Comparison of ENCODE assay signal across 8 cellular contexts in the genomic region with DNA sequence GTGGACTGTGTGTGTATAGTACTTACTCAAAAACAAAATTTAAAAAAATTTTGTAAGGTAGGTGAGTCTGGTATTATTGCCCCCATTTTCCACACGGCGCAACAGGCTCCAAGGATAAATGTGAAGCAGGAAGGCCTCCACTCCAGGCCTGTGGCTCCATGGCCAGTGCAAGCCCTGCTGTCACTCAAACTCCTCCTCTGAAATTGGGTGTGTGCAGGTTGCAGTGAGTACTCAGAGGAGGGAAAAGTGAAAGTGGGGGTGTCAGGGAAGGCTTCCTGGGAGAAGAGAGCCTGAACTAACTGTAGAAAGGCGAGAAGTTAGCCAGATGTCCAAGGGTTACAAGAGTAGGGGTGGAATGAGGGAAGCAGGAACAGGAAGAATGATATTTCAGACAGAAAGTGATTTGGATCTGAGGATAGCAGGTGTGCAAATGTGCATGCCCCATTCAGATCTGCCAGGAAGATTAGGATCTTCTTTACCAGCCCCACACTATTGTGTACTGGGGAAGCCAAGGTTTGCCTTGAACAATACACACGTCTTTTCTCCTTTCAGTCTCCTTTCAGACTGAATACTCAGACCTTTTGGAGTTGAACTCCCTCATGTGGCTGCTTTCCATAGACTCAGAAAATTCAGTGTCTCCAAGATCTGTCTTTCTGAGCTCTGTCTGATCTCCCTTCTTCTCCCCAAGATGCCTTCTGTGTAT. TPM values are rescaled to one million over a fixed set of nuclear protein-coding genes. Genes with fewer than 3 reads are reported as not detected.
DNase-seq lines count a peak whose midpoint lies in the region; ATAC-seq and TF ChIP-seq lines count a peak whose summit lies in the region.

No MANE protein-coding gene starts in this region.

- H3K27me3 Mint-ChIP-seq in progenitor cell of endocrine pancreas, result no peaks in the 10 kb centered on the region

- no peak overlapping the region for H3K4me3 Mint-ChIP-seq in progenitor cell of endocrine pancreas (ENCODE audit: low read depth)

- peak; percentile 45 for ATAC-seq in esophagus mucosa
- no peak for ATAC-seq in HG02588 (IDR thresholded peaks at IDR 0.05; ENCODE audit: unreplicated experiment)
- ATAC-seq in GM18907 (IDR thresholded peaks at IDR 0.05; ENCODE audit: unreplicated experiment), result no peak
- no peak for ATAC-seq in HG03280 (IDR thresholded peaks at IDR 0.05; ENCODE audit: unreplicated experiment)

- H3K27ac Mint-ChIP-seq in progenitor cell of endocrine pancreas, result peak overlapping the region; percentile 36

- no peaks in the 10 kb centered on the region for H3K4me1 Mint-ChIP-seq in progenitor cell of endocrine pancreas (ENCODE audit: low read depth)

- peak; percentile 71 for DNase-seq in NCI-H2196 (lab: John Stamatoyannopoulos, UW; ENCODE audit: unreplicated experiment)
- DNase-seq in progenitor cell of endocrine pancreas (ENCODE audit: low spot score, unreplicated experiment), result no peak
- DNase-seq in amniotic stem cell (lab: John Stamatoyannopoulos, UW), result no peak

- H3K36me3 Mint-ChIP-seq in progenitor cell of endocrine pancreas (ENCODE audit: insufficient read depth), result no peaks in the 10 kb centered on the region

- H3K9me3 Mint-ChIP-seq in progenitor cell of endocrine pancreas (ENCODE audit: low read depth), result peaks cover 7% of the 10 kb centered on the region

- peak; percentile 23 for TF ChIP-seq CTCF in GM12873 (IDR thresholded peaks at IDR 0.05; ENCODE audit: insufficient read depth, low read depth, low read length, missing control alignments)
- TF ChIP-seq CTCF in progenitor cell of endocrine pancreas (IDR thresholded peaks at IDR 0.05; ENCODE audit: unreplicated experiment), result no peak

RNA-seq across cellular contexts. Expression of a gene that starts 48.7 kb away (rescaled TPM):
- total RNA-seq in esophagus mucosa, result 32.2 TPM
- total RNA-seq in progenitor cell of endocrine pancreas, result 82.3 and 85.2 TPM in 2 replicates
